Comparison of ENCODE assay signal across 9 cellular contexts in the genomic region with DNA sequence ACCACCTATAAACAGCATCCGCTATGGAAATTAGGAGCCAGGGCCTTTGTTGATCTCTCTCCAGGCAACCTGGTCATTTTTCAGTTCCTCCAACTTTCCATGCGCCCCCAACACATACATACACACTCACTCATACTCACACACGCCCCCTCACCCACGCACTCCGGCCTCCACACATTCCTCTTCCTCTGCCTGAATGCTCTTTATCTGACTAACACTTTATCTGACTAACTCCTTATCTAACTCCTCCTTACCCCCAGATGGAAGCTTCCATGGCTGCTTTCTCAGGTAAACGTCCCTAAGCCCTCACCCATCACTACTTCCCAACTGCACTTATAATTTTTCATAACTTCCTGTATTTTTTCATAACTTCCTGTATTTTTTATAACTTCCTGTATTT. TPM values are rescaled to one million over a fixed set of nuclear protein-coding genes. Genes with fewer than 3 reads are reported as not detected.
DNase-seq lines count a peak whose midpoint lies in the region; ATAC-seq lines count a peak whose summit lies in the region.
"Had no signal": no experiment of that assay in that cellular context is flagged by ENCODE, and none has a peak within 500 bp of the region (broad histone marks: within the 10 kb centered on the region; RNA-seq: fewer than 3 reads in every experiment).

No MANE protein-coding gene starts in this region.

- peak overlapping the region; percentile 78 for H3K27ac Mint-ChIP-seq in activated naive CD4-positive, alpha-beta T cell treated with anti-CD3 and anti-CD28 coated beads, Interleukin-2, amount 10 ng/mL, durations not matched to agents 7 days and 5 days

- DNase-seq in NOMO-1 treated with DMSO at 0.1 percent for 48 hours (lab: John Stamatoyannopoulos, UW; ENCODE audit: unreplicated experiment) (peak; percentile 68), 8988T (no peak), NCI-H82 treated with DMSO at 0.1 percent for 48 hours (lab: John Stamatoyannopoulos, UW; ENCODE audit: unreplicated experiment) (no peak), foreskin melanocyte (no peak)
- no peak for DNase-seq in activated naive CD4-positive, alpha-beta T cell treated with anti-CD3 and anti-CD28 coated beads, Interleukin-2, amount 10 ng/mL, durations not matched to agents 7 days and 5 days
- DNase-seq: activated gamma-delta T cell had no signal

- no peak overlapping the region for H3K27ac ChIP-seq in BLaER1

- H3K4me3 ChIP-seq in BLaER1, result no peak overlapping the region
- H3K4me3 ChIP-seq in mononuclear cell (ENCODE audit: low read length), result peak overlapping the region; percentile 32

- H3K9ac ChIP-seq in BLaER1, result no peak overlapping the region

- H4K20me1 ChIP-seq in BLaER1, result no peaks in the 10 kb centered on the region

- no peaks in the 10 kb centered on the region for H3K36me3 ChIP-seq in BLaER1

- peaks cover 6% of the 10 kb centered on the region for H3K4me1 ChIP-seq in BLaER1
- peaks cover 60% of the 10 kb centered on the region for H3K4me1 ChIP-seq in mononuclear cell (ENCODE audit: insufficient read depth, low read length)

- ATAC-seq in HG02610 (IDR thresholded peaks at IDR 0.05; ENCODE audit: unreplicated experiment), result no peak

- no peaks in the 10 kb centered on the region for H3K27me3 Mint-ChIP-seq in activated naive CD4-positive, alpha-beta T cell treated with anti-CD3 and anti-CD28 coated beads, Interleukin-2, amount 10 ng/mL, durations not matched to agents 7 days and 5 days

- H3K4me2 ChIP-seq in BLaER1, result peak overlapping the region; percentile 42; the same call in 1 of the 2 replicates

- no peaks in the 10 kb centered on the region for H3K9me3 Mint-ChIP-seq in activated naive CD4-positive, alpha-beta T cell treated with anti-CD3 and anti-CD28 coated beads, Interleukin-2, amount 10 ng/mL, durations not matched to agents 7 days and 5 days

- peak overlapping the region; percentile 52 for H3K4me3 Mint-ChIP-seq in activated naive CD4-positive, alpha-beta T cell treated with anti-CD3 and anti-CD28 coated beads, Interleukin-2, amount 10 ng/mL, durations not matched to agents 7 days and 5 days

- H3K4me1 Mint-ChIP-seq in activated naive CD4-positive, alpha-beta T cell treated with anti-CD3 and anti-CD28 coated beads, Interleukin-2, amount 10 ng/mL, durations not matched to agents 7 days and 5 days, result peaks cover 43% of the 10 kb centered on the region

- H3K9me3 ChIP-seq in BLaER1 (no peaks in the 10 kb centered on the region), mononuclear cell (ENCODE audit: low read depth, low read length) (no peaks in the 10 kb centered on the region)

- CTCF ChIA-PET in activated naive CD4-positive, alpha-beta T cell treated with anti-CD3 and anti-CD28 coated beads, Interleukin-2, amount 10 ng/mL, durations not matched to agents 7 days and 5 days (lab: Charles Lee), result no interaction called here

- H3K27me3 ChIP-seq in BLaER1 (no peaks in the 10 kb centered on the region), mononuclear cell (ENCODE audit: insufficient read depth, low read length) (peaks cover 14% of the 10 kb centered on the region)

- peaks cover 20% of the 10 kb centered on the region for H3K36me3 Mint-ChIP-seq in activated naive CD4-positive, alpha-beta T cell treated with anti-CD3 and anti-CD28 coated beads, Interleukin-2, amount 10 ng/mL, durations not matched to agents 7 days and 5 days

RNA-seq across cellular contexts. Expression of a gene that starts 17.4 kb away (rescaled TPM):
- 13.4 TPM for total RNA-seq in mononuclear cell

RNA-seq across cellular contexts. Expression of a gene that starts 37.1 kb away (rescaled TPM):
- total RNA-seq in mononuclear cell, result 32.6 TPM

RNA-seq across cellular contexts. Expression of a gene that starts 37.5 kb away (rescaled TPM):
- total RNA-seq in mononuclear cell, result 3.0 TPM

RNA-seq across cellular contexts. Expression of a gene that starts 38.9 kb away (rescaled TPM):
- 49.7 TPM for total RNA-seq in mononuclear cell
